ENCODE assay signal across 12 cellular contexts in the genomic region with DNA sequence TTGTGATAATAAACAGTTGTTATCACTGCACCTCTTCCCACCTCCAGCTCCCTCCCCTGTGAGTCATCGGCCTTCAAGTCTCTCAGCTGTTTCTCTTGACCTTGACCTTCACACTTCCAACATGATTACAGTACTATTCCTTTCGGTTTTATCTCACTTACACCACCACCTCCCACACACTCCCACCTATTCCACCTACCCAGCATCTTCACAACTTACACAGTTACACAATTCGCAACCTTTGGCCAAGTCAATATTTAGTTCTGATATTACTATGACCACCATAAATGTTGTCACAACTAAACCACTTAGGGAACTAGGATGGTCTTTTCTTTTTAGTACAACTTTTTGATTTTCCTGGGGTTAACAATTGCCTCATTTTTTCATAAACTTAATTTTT.
DNase-seq lines count a peak whose midpoint lies in the region; ATAC-seq, FAIRE-seq and TF ChIP-seq lines count a peak whose summit lies in the region.
"Had no signal": no experiment of that assay in that cellular context is flagged by ENCODE, and none has a peak within 500 bp of the region (broad histone marks: within the 10 kb centered on the region; RNA-seq: fewer than 3 reads in every experiment).

No MANE protein-coding gene starts in this region.

- H3K36me3 ChIP-seq in astrocyte (ENCODE audit: insufficient read depth, low read length) (no peaks in the 10 kb centered on the region), right lobe of liver (no peaks in the 10 kb centered on the region)
- no peaks in the 10 kb centered on the region for H3K36me3 ChIP-seq in naive thymus-derived CD4-positive, alpha-beta T cell (ENCODE audit: control insufficient read depth in 2 of 3, insufficient read depth in 3 of 3, low read length in 3 of 3)

- TF ChIP-seq CTCF in GM12864 (IDR thresholded peaks at IDR 0.05; ENCODE audit: low read depth, low read length, missing control alignments) (no peak), astrocyte (IDR thresholded peaks at IDR 0.05; ENCODE audit: insufficient read depth, low read depth, low read length) (no peak), right lobe of liver (IDR thresholded peaks at IDR 0.05) (no peak), dorsolateral prefrontal cortex (IDR thresholded peaks at IDR 0.05 in 54 of 56, conservative IDR thresholded peaks at IDR 0.05 in 2 of 56; ENCODE audit: low read depth in 1 of 56, partially characterized antibody in 56 of 56) (no peak)

- CTCF ChIA-PET in naive thymus-derived CD4-positive, alpha-beta T cell (lab: Charles Lee): no interaction called here
- CTCF ChIA-PET in HEK293T (lab: Yijun Ruan, JAX): no interaction called here

- WGBS in right lobe of liver (ENCODE audit: insufficient coverage, low coverage, low lambda C conversion rate, missing lambda C conversion rate): 20% methylated on average over 3 of the region's 3 CpGs

- peaks cover 5% of the 10 kb centered on the region for H3K9me3 Mint-ChIP-seq in astrocyte (ENCODE audit: unreplicated experiment)
- H3K9me3 Mint-ChIP-seq in naive thymus-derived CD4-positive, alpha-beta T cell: peaks cover 0 to 14% (median 5%) of the 10 kb centered on the region in 11 donors

- H3K36me3 Mint-ChIP-seq in astrocyte (ENCODE audit: low read depth, unreplicated experiment): peaks cover 2% of the 10 kb centered on the region
- H3K36me3 Mint-ChIP-seq in naive thymus-derived CD4-positive, alpha-beta T cell: peaks cover 0 to 4% (median 0%) of the 10 kb centered on the region in 5 donors

- no peak for FAIRE-seq in astrocyte (lab: Jason Lieb, UNC)

- H3K4me1 ChIP-seq in astrocyte (ENCODE audit: insufficient read depth, low read length) (no peaks in the 10 kb centered on the region), right lobe of liver (peaks cover 0 to 7% (median 0%) of the 10 kb centered on the region in 4 donors)
- H3K4me1 ChIP-seq in naive thymus-derived CD4-positive, alpha-beta T cell (ENCODE audit: control insufficient read depth in 2 of 2, insufficient read depth in 2 of 2, low read length in 2 of 2): no peaks in the 10 kb centered on the region

- ATAC-seq in right lobe of liver (peak in 3 of 4 donors; percentile 48 to 76 (median 62)), GM21381 (IDR thresholded peaks at IDR 0.05; ENCODE audit: unreplicated experiment) (no peak)
- ATAC-seq in naive thymus-derived CD4-positive, alpha-beta T cell: no peak

- peak; percentile 57 for DNase-seq in COLO668 (lab: John Stamatoyannopoulos, UW; ENCODE audit: unreplicated experiment)
- peak; percentile 10 for DNase-seq in GM12864 (ENCODE audit: low read depth)
- DNase-seq in astrocyte (ENCODE audit: low read depth): peak; percentile 37
- DNase-seq in right lobe of liver: no peak
- no peak for DNase-seq in naive thymus-derived CD4-positive, alpha-beta T cell
- no peak for DNase-seq in HEK293T (ENCODE audit: extremely low spot score)
- DNase-seq in dorsolateral prefrontal cortex: no peak
- DNase-seq: amygdala; HCEC 1CT; NCI-H1092; stimulated activated naive B cell treated with anti-CD40 and anti-IgM and Interleukin-4, amounts not matched to agents 10 μg/mL and 1 μg/mL and 100 μg/mL, for 72 hours had no signal

- POLR2A ChIA-PET in naive thymus-derived CD4-positive, alpha-beta T cell (lab: Charles Lee): no interaction called here
- POLR2A ChIA-PET in HEK293T (lab: Yijun Ruan, JAX): no interaction called here

- no peak overlapping the region for H3K4me3 Mint-ChIP-seq in astrocyte (ENCODE audit: unreplicated experiment)
- no peak overlapping the region for H3K4me3 Mint-ChIP-seq in naive thymus-derived CD4-positive, alpha-beta T cell
- H3K4me3 Mint-ChIP-seq: stimulated activated naive B cell treated with anti-CD40 and anti-IgM and Interleukin-4, amounts not matched to agents 10 μg/mL and 1 μg/mL and 100 μg/mL, for 72 hours had no signal

- H3K27ac ChIP-seq in astrocyte (ENCODE audit: low read depth, low read length): no peak overlapping the region
- no peak overlapping the region for H3K27ac ChIP-seq in right lobe of liver
- no peak overlapping the region for H3K27ac ChIP-seq in naive thymus-derived CD4-positive, alpha-beta T cell (ENCODE audit: low read depth, low read length)
- H3K27ac ChIP-seq in dorsolateral prefrontal cortex: no peak overlapping the region

- H3K9me3 ChIP-seq in astrocyte (ENCODE audit: insufficient read depth, low read depth, low read length) (no peaks in the 10 kb centered on the region), right lobe of liver (no peaks in the 10 kb centered on the region)
- no peaks in the 10 kb centered on the region for H3K9me3 ChIP-seq in naive thymus-derived CD4-positive, alpha-beta T cell (ENCODE audit: control insufficient read depth in 2 of 3, low read length in 3 of 3)

- no peaks in the 10 kb centered on the region for H4K20me1 ChIP-seq in astrocyte (ENCODE audit: insufficient read depth, low read length)

- H2AFZ ChIP-seq in astrocyte (ENCODE audit: low read depth, low read length): no peak overlapping the region

- intact Hi-C loops in right lobe of liver (cut with DNase I): no loop called here
- intact Hi-C loops in naive thymus-derived CD4-positive, alpha-beta T cell (cut with micrococcal nuclease): no loop called here
- intact Hi-C loops in dorsolateral prefrontal cortex (cut with DNase I): no loop called here

- peaks cover 13% of the 10 kb centered on the region for H3K4me1 Mint-ChIP-seq in astrocyte (ENCODE audit: low read depth, unreplicated experiment)
- peaks cover 0 to 6% (median 0%) of the 10 kb centered on the region in 7 donors for H3K4me1 Mint-ChIP-seq in naive thymus-derived CD4-positive, alpha-beta T cell
- H3K4me1 Mint-ChIP-seq: stimulated activated naive B cell treated with anti-CD40 and anti-IgM and Interleukin-4, amounts not matched to agents 10 μg/mL and 1 μg/mL and 100 μg/mL, for 72 hours had no signal

- peaks cover 10% of the 10 kb centered on the region for H3K27me3 ChIP-seq in astrocyte (ENCODE audit: insufficient read depth, low read length)
- H3K27me3 ChIP-seq in right lobe of liver: no peaks in the 10 kb centered on the region
- H3K27me3 ChIP-seq in naive thymus-derived CD4-positive, alpha-beta T cell (ENCODE audit: control insufficient read depth in 2 of 2, insufficient read depth in 2 of 2, low read length in 2 of 2): no peaks in the 10 kb centered on the region
- peaks cover 0 to 19% (median 0%) of the 10 kb centered on the region in 45 donors for H3K27me3 ChIP-seq in dorsolateral prefrontal cortex

- no peak overlapping the region for H3K4me2 ChIP-seq in astrocyte (ENCODE audit: low read length)

- no peaks in the 10 kb centered on the region for H3K79me2 ChIP-seq in astrocyte (ENCODE audit: insufficient read depth, low read length)

- H3K9ac ChIP-seq in astrocyte (ENCODE audit: low read length): no peak overlapping the region

- TF ChIP-seq POLR2A in right lobe of liver (IDR thresholded peaks at IDR 0.05): no peak

- H3K4me3 ChIP-seq in GM12864 (ENCODE audit: low read depth, low read length) (no peak overlapping the region), astrocyte (ENCODE audit: insufficient read depth, low read depth, low read length) (no peak overlapping the region), right lobe of liver (no peak overlapping the region), dorsolateral prefrontal cortex (no peak overlapping the region)
- no peak overlapping the region for H3K4me3 ChIP-seq in naive thymus-derived CD4-positive, alpha-beta T cell (ENCODE audit: low read length)

- H3K27ac Mint-ChIP-seq in astrocyte (ENCODE audit: unreplicated experiment): no peak overlapping the region
- H3K27ac Mint-ChIP-seq in naive thymus-derived CD4-positive, alpha-beta T cell: no peak overlapping the region
- H3K27ac Mint-ChIP-seq: stimulated activated naive B cell treated with anti-CD40 and anti-IgM and Interleukin-4, amounts not matched to agents 10 μg/mL and 1 μg/mL and 100 μg/mL, for 72 hours had no signal

- peaks cover 38% of the 10 kb centered on the region for H3K27me3 Mint-ChIP-seq in astrocyte (ENCODE audit: low read depth, unreplicated experiment)
- H3K27me3 Mint-ChIP-seq in naive thymus-derived CD4-positive, alpha-beta T cell: peaks cover 6 to 42% (median 31%) of the 10 kb centered on the region in 5 donors

TF ChIP-seq in HEK293T, 16 proteins besides CTCF, POLR2A, EP300 and RAD21:
- TF ChIP-seq TARDBP (IDR thresholded peaks at IDR 0.05) (no peak), NFRKB (IDR thresholded peaks at IDR 0.05) (no peak), SUZ12 (IDR thresholded peaks at IDR 0.05) (no peak), FOXK2 (IDR thresholded peaks at IDR 0.05) (no peak), ZNF384 (IDR thresholded peaks at IDR 0.05) (no peak), L3MBTL2 (conservative IDR thresholded peaks at IDR 0.05) (no peak), BHLHE40 (IDR thresholded peaks at IDR 0.05; ENCODE audit: borderline replicate concordance) (no peak), ELF4 (IDR thresholded peaks at IDR 0.05) (no peak), CTBP1 (IDR thresholded peaks at IDR 0.05; ENCODE audit: borderline replicate concordance) (no peak), FOXM1 (IDR thresholded peaks at IDR 0.05; ENCODE audit: borderline replicate concordance) (no peak)

Comparison
In these comparisons a context has a peak if more than half of its experiments do, and no peak if none do; other contexts are left out.
1. DNase-seq: peak in COLO668 (single experiment), GM12864 (single experiment) and astrocyte (single experiment); none in right lobe of liver (0 of 3), naive thymus-derived CD4-positive, alpha-beta T cell (0 of 9), HEK293T (single experiment) and dorsolateral prefrontal cortex (0 of 10).
2. ATAC-seq: peak in right lobe of liver (3 of 4); none in naive thymus-derived CD4-positive, alpha-beta T cell (single experiment) and GM21381 (single experiment).